In the genomic region with DNA sequence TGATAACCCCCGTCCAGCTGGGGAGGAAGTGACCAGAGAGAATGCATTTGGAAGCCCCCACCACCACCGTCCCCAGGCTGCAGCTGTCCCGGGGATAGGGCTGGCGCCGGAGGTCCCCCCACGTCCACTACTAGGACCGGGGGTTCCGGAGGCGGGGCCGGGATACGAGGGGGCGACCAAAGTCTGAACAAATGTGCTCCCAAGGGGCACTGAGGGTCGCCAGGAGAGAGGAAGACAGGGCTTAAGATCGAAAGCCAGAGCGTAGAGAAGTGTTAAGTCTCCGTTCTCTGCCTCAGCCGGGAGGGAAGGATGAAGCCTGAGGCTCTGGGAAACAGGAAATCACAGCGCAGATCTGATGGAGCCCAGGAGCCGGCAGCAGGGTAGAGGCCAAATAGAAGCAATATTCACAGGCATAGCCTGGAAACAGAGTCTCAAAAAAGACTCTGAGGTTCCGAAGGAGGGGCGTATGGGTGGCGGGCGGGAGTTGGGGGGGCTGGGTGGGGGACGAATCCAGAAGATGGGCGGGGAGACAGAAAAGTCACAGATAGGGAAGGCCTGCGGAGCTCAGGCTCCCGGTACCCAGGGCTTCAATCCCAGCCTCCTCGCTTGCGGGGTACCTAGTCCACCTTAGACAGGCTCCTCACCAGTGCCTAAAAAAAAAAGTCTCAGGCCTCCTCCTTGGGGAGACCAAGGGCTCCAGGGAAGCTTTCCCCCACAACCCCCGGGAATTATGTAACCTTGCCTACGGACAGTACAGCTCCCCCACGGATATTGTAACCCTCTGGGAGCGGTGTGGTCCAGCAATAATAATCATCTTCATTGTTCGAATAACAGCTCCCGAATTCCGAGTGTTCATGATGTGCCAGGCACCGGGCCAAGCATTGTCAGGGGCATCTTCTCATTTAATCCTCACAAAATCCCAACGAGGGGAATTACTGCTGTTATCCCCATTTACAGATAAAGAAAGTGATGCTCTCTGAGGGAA, we compare ENCODE assay signal across 8 cellular contexts. TPM values are rescaled to one million over a fixed set of nuclear protein-coding genes. Genes with fewer than 3 reads are reported as not detected.
DNase-seq lines count a peak whose midpoint lies in the region; ATAC-seq and TF ChIP-seq lines count a peak whose summit lies in the region.

No MANE protein-coding gene starts in this region.

- TF ChIP-seq CTCF in right lobe of liver (IDR thresholded peaks at IDR 0.05) (no peak), suprapubic skin (IDR thresholded peaks at IDR 0.05) (no peak)

- TF ChIP-seq EP300 in suprapubic skin (IDR thresholded peaks at IDR 0.05): no peak

- H3K27ac ChIP-seq in right lobe of liver (peak overlapping the region; percentile 61 to 99 (median 97)), suprapubic skin (peak overlapping the region; percentile 97)

- H3K27ac Mint-ChIP-seq in dendritic cell treated with granulocyte-macrophage colony-stimulating factor and Interleukin-4, amounts not matched to agents 40 ng/mL and 50 ng/mL, for 4 days: peak overlapping the region; percentile 88

- H3K9me3 ChIP-seq in right lobe of liver: no peaks in the 10 kb centered on the region
- no peaks in the 10 kb centered on the region for H3K9me3 ChIP-seq in suprapubic skin

- H3K27me3 ChIP-seq in right lobe of liver (no peaks in the 10 kb centered on the region), suprapubic skin (no peaks in the 10 kb centered on the region)

- peaks cover 0 to 21% (median 5%) of the 10 kb centered on the region in 4 donors for H3K4me1 ChIP-seq in right lobe of liver
- H3K4me1 ChIP-seq in suprapubic skin: peaks cover 43% of the 10 kb centered on the region

- no peak for TF ChIP-seq POLR2A in right lobe of liver (IDR thresholded peaks at IDR 0.05)
- no peak for TF ChIP-seq POLR2A in suprapubic skin (IDR thresholded peaks at IDR 0.05)

- WGBS in right lobe of liver (ENCODE audit: insufficient coverage, low coverage, low lambda C conversion rate, missing lambda C conversion rate): 14% methylated on average over 30 of the region's 38 CpGs
- WGBS in suprapubic skin: 13% methylated on average over 33 of the region's 38 CpGs

- H3K9me3 Mint-ChIP-seq in activated T-cell treated with anti-CD3 and anti-CD28 coated beads, Interleukin-2, amount 50 U/mL, for 4 hours: no peaks in the 10 kb centered on the region
- no peaks in the 10 kb centered on the region for H3K9me3 Mint-ChIP-seq in dendritic cell treated with granulocyte-macrophage colony-stimulating factor and Interleukin-4, amounts not matched to agents 40 ng/mL and 50 ng/mL, for 4 days

- peak overlapping the region; percentile 76 for H3K4me3 Mint-ChIP-seq in activated T-cell treated with anti-CD3 and anti-CD28 coated beads, Interleukin-2, amount 50 U/mL, for 4 hours
- peak overlapping the region; percentile 88 for H3K4me3 Mint-ChIP-seq in dendritic cell treated with granulocyte-macrophage colony-stimulating factor and Interleukin-4, amounts not matched to agents 40 ng/mL and 50 ng/mL, for 4 days

- no peak for ATAC-seq in activated T-cell treated with anti-CD3 and anti-CD28 coated beads, Interleukin-2, amount 50 U/mL, for 4 hours
- peak in 3 of 4 donors; percentile 1 to 9 (median 3) for ATAC-seq in right lobe of liver
- ATAC-seq in GM18502 (IDR thresholded peaks at IDR 0.05; ENCODE audit: poor library complexity, unreplicated experiment): no peak

- H3K36me3 Mint-ChIP-seq in activated T-cell treated with anti-CD3 and anti-CD28 coated beads, Interleukin-2, amount 50 U/mL, for 4 hours (ENCODE audit: insufficient read depth): no peaks in the 10 kb centered on the region
- peaks cover 19% of the 10 kb centered on the region for H3K36me3 Mint-ChIP-seq in dendritic cell treated with granulocyte-macrophage colony-stimulating factor and Interleukin-4, amounts not matched to agents 40 ng/mL and 50 ng/mL, for 4 days (ENCODE audit: low read depth)

- peaks cover 23% of the 10 kb centered on the region for H3K4me1 Mint-ChIP-seq in activated T-cell treated with anti-CD3 and anti-CD28 coated beads, Interleukin-2, amount 50 U/mL, for 4 hours (ENCODE audit: low read depth)
- peaks cover 38% of the 10 kb centered on the region for H3K4me1 Mint-ChIP-seq in dendritic cell treated with granulocyte-macrophage colony-stimulating factor and Interleukin-4, amounts not matched to agents 40 ng/mL and 50 ng/mL, for 4 days (ENCODE audit: low read depth)

- no peak for DNase-seq in activated T-cell treated with anti-CD3 and anti-CD28 coated beads, Interleukin-2, amount 50 U/mL, for 4 hours
- DNase-seq in activated T-cell treated with anti-CD3 and anti-CD28 coated beads for 4 hours (no peak), right lobe of liver (peak in 2 of 3 donors; percentile 54 to 70), suprapubic skin (ENCODE audit: low spot score in 2 of 2) (peak in 1 of 2 donors; percentile 82)
- DNase-seq in activated effector memory CD4-positive, alpha-beta T cell treated with anti-CD3 and anti-CD28 coated beads, Interleukin-2, amount 50 U/mL, for 16 hours: no peak

- H3K4me3 ChIP-seq in right lobe of liver (peak overlapping the region; percentile 86 to 99 (median 98)), suprapubic skin (peak overlapping the region; percentile 85)

- H3K27me3 Mint-ChIP-seq in activated T-cell treated with anti-CD3 and anti-CD28 coated beads, Interleukin-2, amount 50 U/mL, for 4 hours (ENCODE audit: low read depth): peaks cover 3% of the 10 kb centered on the region
- peaks cover 20% of the 10 kb centered on the region for H3K27me3 Mint-ChIP-seq in dendritic cell treated with granulocyte-macrophage colony-stimulating factor and Interleukin-4, amounts not matched to agents 40 ng/mL and 50 ng/mL, for 4 days

- intact Hi-C loops in dendritic cell treated with granulocyte-macrophage colony-stimulating factor and Interleukin-4, amounts not matched to agents 40 ng/mL and 50 ng/mL, for 4 days (cut with micrococcal nuclease): loop anchor here (1.0 kb wide), 2 partner anchors 12 to 27 kb away; no protein-coding TSS in a partner anchor
- intact Hi-C loops in right lobe of liver (cut with DNase I): no loop called here

- H3K36me3 ChIP-seq in right lobe of liver (no peaks in the 10 kb centered on the region), suprapubic skin (no peaks in the 10 kb centered on the region)

TF ChIP-seq in PFSK-1, 5 proteins besides CTCF, POLR2A, EP300 and RAD21 (continues in another document):
- TF ChIP-seq SIN3A (IDR thresholded peaks at IDR 0.05; ENCODE audit: borderline replicate concordance, insufficient read depth, low read length): peak; percentile 86; the same call in 1 of the 2 replicates
- TF ChIP-seq POLR2AphosphoS5 (IDR thresholded peaks at IDR 0.05; ENCODE audit: low read depth, low read length): peak; percentile 74
- no peak for TF ChIP-seq FOXP2 (optimal IDR thresholded peaks at IDR 0.05; ENCODE audit: borderline replicate concordance, extremely low read depth, extremely low read length, insufficient read depth)
- TF ChIP-seq TAF1 (IDR thresholded peaks at IDR 0.05; ENCODE audit: borderline replicate concordance, insufficient read depth, low read length): peak; percentile 57; the same call in 1 of the 2 replicates

RNA-seq across cellular contexts. Expression of a gene that starts 1.1 kb away (rescaled TPM):
- 10 to 100 TPM; 86.2 to 95.4 (median 89.1) TPM for total RNA-seq in activated T-cell treated with anti-CD3 and anti-CD28 coated beads, Interleukin-2, amount 50 U/mL, for 4 hours
- polyA plus RNA-seq in PFSK-1 (2012; ENCODE audit: insufficient read length, low read depth): 157 TPM
- 10 to 100 TPM; 15.4 to 35.7 (median 30.5) TPM for total RNA-seq in right lobe of liver
- total RNA-seq in suprapubic skin: 10 to 100 TPM; 36.8 to 49.5 (median 45.8) TPM

RNA-seq across cellular contexts. Expression of a gene that starts 13.0 kb away (rescaled TPM):
- total RNA-seq in activated T-cell treated with anti-CD3 and anti-CD28 coated beads, Interleukin-2, amount 50 U/mL, for 4 hours: 10 to 100 TPM; 54.9 to 67.3 (median 64.1) TPM
- polyA plus RNA-seq in PFSK-1 (2012; ENCODE audit: insufficient read length, low read depth): 81.2 TPM
- total RNA-seq in right lobe of liver: 10 to 100 TPM; 19.9 to 53.6 (median 35.2) TPM
- 10 to 100 TPM; 57.5 to 91.6 (median 81.9) TPM for total RNA-seq in suprapubic skin

RNA-seq across cellular contexts. Expression of a gene that starts 13.7 kb away (rescaled TPM):
- total RNA-seq in activated T-cell treated with anti-CD3 and anti-CD28 coated beads, Interleukin-2, amount 50 U/mL, for 4 hours: 10 to 100 TPM; 51.9 to 56.4 (median 55.2) TPM
- 129 TPM for polyA plus RNA-seq in PFSK-1 (2012; ENCODE audit: insufficient read length, low read depth)
- total RNA-seq in right lobe of liver (10 to 100 TPM; 12.3 to 14.8 (median 13.5) TPM), suprapubic skin (10 to 100 TPM; 24.0 to 37.3 (median 28.3) TPM)

RNA-seq across cellular contexts. Expression of a gene that starts 35.9 kb away (rescaled TPM):
- total RNA-seq in activated T-cell treated with anti-CD3 and anti-CD28 coated beads, Interleukin-2, amount 50 U/mL, for 4 hours: 10 to 100 TPM; 17.2 to 19.4 (median 18.7) TPM
- polyA plus RNA-seq in PFSK-1 (2012; ENCODE audit: insufficient read length, low read depth): 27.8 TPM
- total RNA-seq in right lobe of liver (1 to 10 TPM; 1.9 to 3.9 (median 3.4) TPM), suprapubic skin (10 to 100 TPM in 2 of 4 donors, 1 to 10 TPM in 2; 4.2 to 12.9 (median 8.9) TPM)

RNA-seq across cellular contexts. Expression of a gene that starts 38.6 kb away (rescaled TPM):
- 10 to 100 TPM; 25.2 to 29.1 (median 28.1) TPM for total RNA-seq in activated T-cell treated with anti-CD3 and anti-CD28 coated beads, Interleukin-2, amount 50 U/mL, for 4 hours
- polyA plus RNA-seq in PFSK-1 (2012; ENCODE audit: insufficient read length, low read depth): 25.0 TPM
- total RNA-seq in right lobe of liver (10 to 100 TPM in 5 of 6 experiments, 1 to 10 TPM in 1; 8.1 to 18.0 (median 15.0) TPM), suprapubic skin (10 to 100 TPM; 51.3 to 78.9 (median 65.6) TPM)

Comparison
In these comparisons a context has a peak if more than half of its experiments do, and no peak if none do; other contexts are left out.
1. ATAC-seq: peak in right lobe of liver (3 of 4); none in activated T-cell treated with anti-CD3 and anti-CD28 coated beads, Interleukin-2, amount 50 U/mL, for 4 hours (0 of 2) and GM18502 (single experiment).
2. DNase-seq: peak in right lobe of liver (2 of 3); none in activated T-cell treated with anti-CD3 and anti-CD28 coated beads, Interleukin-2, amount 50 U/mL, for 4 hours (single experiment), activated T-cell treated with anti-CD3 and anti-CD28 coated beads for 4 hours (single experiment) and activated effector memory CD4-positive, alpha-beta T cell treated with anti-CD3 and anti-CD28 coated beads, Interleukin-2, amount 50 U/mL, for 16 hours (single experiment).